8 cellular contexts compared by ENCODE assay signal in the genomic region with DNA sequence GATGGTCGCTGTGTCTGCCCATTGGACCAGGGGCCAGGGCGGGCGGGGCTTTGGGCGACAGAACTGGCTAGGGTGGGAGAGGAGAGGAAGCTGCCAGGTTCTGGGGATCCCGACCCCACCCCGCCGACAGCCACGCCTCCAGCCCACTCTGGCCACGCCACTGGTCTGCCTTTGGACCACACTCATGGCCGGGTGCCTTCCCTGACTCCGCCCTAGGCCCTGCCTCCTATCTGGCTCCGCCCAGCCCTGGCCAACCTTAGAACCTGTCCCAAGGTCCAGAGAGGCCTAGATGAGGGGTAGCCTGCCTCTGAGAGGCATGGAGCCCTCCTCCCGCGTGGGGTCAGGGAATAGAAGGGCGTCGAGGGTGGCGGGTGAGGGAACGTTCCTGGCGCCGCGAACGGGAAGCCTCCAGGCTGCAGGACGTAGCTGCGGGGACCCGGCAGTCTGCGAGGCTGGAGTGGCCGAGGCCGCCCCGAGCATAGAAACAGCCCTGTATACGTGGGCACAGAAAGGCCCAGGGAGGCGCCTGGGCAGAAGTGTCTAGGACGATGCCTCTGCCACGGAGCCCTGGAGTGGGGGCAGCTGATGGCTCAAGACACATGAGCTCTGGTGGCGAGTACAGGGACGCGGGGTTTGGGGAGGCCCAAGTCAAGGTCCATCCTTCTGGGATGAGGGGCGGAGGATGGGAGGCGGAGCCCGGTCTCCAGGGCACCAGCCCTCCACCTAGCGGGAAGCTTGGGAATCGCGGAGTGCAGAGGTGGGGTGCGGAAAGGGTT. TPM values are rescaled to one million over a fixed set of nuclear protein-coding genes. Genes with fewer than 3 reads are reported as not detected.
DNase-seq lines count a peak whose midpoint lies in the region; ATAC-seq and TF ChIP-seq lines count a peak whose summit lies in the region.

No MANE protein-coding gene starts in this region.

- H3K9me2 ChIP-seq in HCT116 (ENCODE audit: insufficient read depth), result no peaks in the 10 kb centered on the region

- no peak overlapping the region for H3K27ac ChIP-seq in CD4-positive, alpha-beta memory T cell (ENCODE audit: low read depth, low read length)
- H3K27ac ChIP-seq in HCT116 (ENCODE audit: low read depth, low read length), result peak overlapping the region; percentile 56
- H3K27ac ChIP-seq in angular gyrus (ENCODE audit: low read depth, low read length), result peak overlapping the region; percentile 84

- peaks cover 7 to 23% (median 15%) of the 10 kb centered on the region in 4 donors for H3K4me1 Mint-ChIP-seq in CD4-positive, alpha-beta memory T cell
- H3K4me1 Mint-ChIP-seq in osteocyte (ENCODE audit: unreplicated experiment), result peaks cover 49% of the 10 kb centered on the region

- no peak overlapping the region for H3K27ac Mint-ChIP-seq in CD4-positive, alpha-beta memory T cell
- H3K27ac Mint-ChIP-seq in osteocyte (ENCODE audit: unreplicated experiment), result peak overlapping the region; percentile 87

- H2AFZ ChIP-seq in HCT116 (ENCODE audit: low read depth, low read length, poor library complexity, severe bottlenecking), result peak overlapping the region; percentile 53

- H3K4me1 ChIP-seq in CD4-positive, alpha-beta memory T cell (ENCODE audit: insufficient read depth, low read length), result peaks cover 18% of the 10 kb centered on the region
- H3K4me1 ChIP-seq in HCT116 (ENCODE audit: control insufficient read depth in 1 of 2, insufficient read depth in 2 of 2, low read length in 2 of 2) (peaks cover 23 to 51% of the 10 kb centered on the region in 2 experiments), NT2/D1 (ENCODE audit: insufficient read depth, insufficient read length) (peaks cover 36% of the 10 kb centered on the region)

- BruUV-seq in HCT116 (replicated peaks; lab: Mats Ljungman, UMichigan), result no TSS peak

- no peaks in the 10 kb centered on the region for H3K9me3 ChIP-seq in CD4-positive, alpha-beta memory T cell (ENCODE audit: control insufficient read depth in 1 of 2, low read length in 2 of 2)
- H3K9me3 ChIP-seq in HCT116 (ENCODE audit: control insufficient read depth in 1 of 2, insufficient read depth in 1 of 2, low read depth in 1 of 2, low read length in 2 of 2) (no peaks in the 10 kb centered on the region), NT2/D1 (ENCODE audit: insufficient read depth, low read length) (no peaks in the 10 kb centered on the region)

- intact Hi-C loops in CD4-positive, alpha-beta memory T cell (cut with micrococcal nuclease), result loop anchor here (1.0 to 2.0 kb wide), 2 partner anchors 30 to 249 kb away; no protein-coding TSS in a partner anchor
- intact Hi-C loops in HCT116 (cut with micrococcal nuclease), result loop anchor here (2.0 kb wide), 2 partner anchors 50 to 74 kb away; no protein-coding TSS in a partner anchor
- intact Hi-C loops in left cardiac atrium (cut with DNase I), result loop anchor here (2.0 to 10.0 kb wide), 3 partner anchors 50 to 70 kb away; no protein-coding TSS in a partner anchor

- H4K20me1 ChIP-seq in HCT116 (ENCODE audit: insufficient read depth), result no peaks in the 10 kb centered on the region

- peak overlapping the region; percentile 44 to 83 (median 70) for H3K4me3 Mint-ChIP-seq in CD4-positive, alpha-beta memory T cell
- peak overlapping the region; percentile 50 for H3K4me3 Mint-ChIP-seq in osteocyte (ENCODE audit: unreplicated experiment)

- RAD21 ChIA-PET in HCT116 (lab: Charles Lee; ENCODE audit: low non-redundant PET in 1 of 2, low total read pairs in 2 of 2, uncharacterized antibody in 2 of 2, unreplicated experiment in 2 of 2), result interaction anchor here in 1 of 2 experiments (0.9 to 1.3 kb wide), 3 partner anchors 30 to 74 kb away, joined by 3 to 7 read pairs (median 5); partner anchors contain the start of gene PEF1

- H3K27me3 Mint-ChIP-seq in CD4-positive, alpha-beta memory T cell, result peaks cover 33 to 51% of the 10 kb centered on the region in 2 donors
- peaks cover 4% of the 10 kb centered on the region for H3K27me3 Mint-ChIP-seq in osteocyte (ENCODE audit: unreplicated experiment)

- no peak overlapping the region for H3K4me3 ChIP-seq in CD4-positive, alpha-beta memory T cell (ENCODE audit: low read length in 2 of 2)
- peak overlapping the region; percentile 46 to 65 for H3K4me3 ChIP-seq in HCT116 (replicated peaks in 1 of 2; ENCODE audit: low read depth in 1 of 2, low read length in 2 of 2)
- H3K4me3 ChIP-seq in NT2/D1 (ENCODE audit: insufficient read length, low read depth), result peak overlapping the region; percentile 66

- H3K9ac ChIP-seq in HCT116 (ENCODE audit: low read length) (peak overlapping the region; percentile 68), NT2/D1 (ENCODE audit: insufficient read length, low read depth) (peak overlapping the region; percentile 80)

- no peaks in the 10 kb centered on the region for H3K79me2 ChIP-seq in HCT116 (ENCODE audit: insufficient read depth, low read length)

- H3K36me3 ChIP-seq in CD4-positive, alpha-beta memory T cell (ENCODE audit: insufficient read depth, low read length), result no peaks in the 10 kb centered on the region
- H3K36me3 ChIP-seq in HCT116 (ENCODE audit: control insufficient read depth in 1 of 2, insufficient read depth in 2 of 2, low read length in 2 of 2) (no peaks in the 10 kb centered on the region), NT2/D1 (ENCODE audit: insufficient read depth, insufficient read length, low read length) (no peaks in the 10 kb centered on the region)

- TF ChIP-seq RAD21 in HCT116 (IDR thresholded peaks at IDR 0.05; ENCODE audit: low read depth), result peak; percentile 54

- TF ChIP-seq POLR2A in HCT116 (IDR thresholded peaks at IDR 0.05; ENCODE audit: borderline replicate concordance, extremely low read depth, insufficient read depth, insufficient read length), result peak; percentile 62

- H3K36me3 Mint-ChIP-seq in CD4-positive, alpha-beta memory T cell, result no peaks in the 10 kb centered on the region
- H3K36me3 Mint-ChIP-seq in osteocyte (ENCODE audit: unreplicated experiment), result no peaks in the 10 kb centered on the region

- CTCF ChIA-PET in CD4-positive, alpha-beta memory T cell (lab: Charles Lee; ENCODE audit: partially characterized antibody), result interaction anchor here (1.0 to 1.5 kb wide), 3 partner anchors 11 to 1245 kb away, joined by 3 to 4 read pairs (median 3); no protein-coding TSS in a partner anchor
- CTCF ChIA-PET in HCT116 (lab: Charles Lee), result interaction anchor here (1.0 to 3.8 kb wide), 19 partner anchors 8 to 249 kb away, joined by 3 to 26 read pairs (median 5); no protein-coding TSS in a partner anchor

- peaks cover 0 to 2% (median 0%) of the 10 kb centered on the region in 8 donors for H3K9me3 Mint-ChIP-seq in CD4-positive, alpha-beta memory T cell
- H3K9me3 Mint-ChIP-seq in osteocyte (ENCODE audit: unreplicated experiment), result no peaks in the 10 kb centered on the region

- ATAC-seq in HCT116, result peak; percentile 94
- ATAC-seq in left cardiac atrium, result peak; percentile 95

- H3K27me3 ChIP-seq in CD4-positive, alpha-beta memory T cell (ENCODE audit: insufficient read depth, low read length), result no peaks in the 10 kb centered on the region
- H3K27me3 ChIP-seq in HCT116 (ENCODE audit: insufficient read depth, low read length), result peaks cover 6% of the 10 kb centered on the region; the same call in 1 of the 2 replicates
- H3K27me3 ChIP-seq in NT2/D1 (ENCODE audit: insufficient read depth, insufficient read length), result no peaks in the 10 kb centered on the region

- TF ChIP-seq CTCF in HCT116 (IDR thresholded peaks at IDR 0.05 in 2 of 3, conservative IDR thresholded peaks at IDR 0.05 in 1 of 3; ENCODE audit: borderline replicate concordance in 1 of 3, insufficient read depth in 1 of 3, low read depth in 2 of 3, low read length in 2 of 3) (peak; percentile 55 to 96 (median 74)), osteocyte (IDR thresholded peaks at IDR 0.05) (peak; percentile 80)

- DNase-seq in CD4-positive, alpha-beta memory T cell, result peak in 1 of 5 donors; percentile 15
- peak; percentile 75 for DNase-seq in HCT116 (ENCODE audit: low read depth, low spot score)
- peak; percentile 88 for DNase-seq in NT2/D1 (ENCODE audit: low read depth, low spot score)
- DNase-seq in left cardiac atrium, result peak; percentile 95
- DNase-seq in osteocyte (ENCODE audit: extremely low spot score, unreplicated experiment), result peak; percentile 89
- DNase-seq in stimulated activated naive CD4-positive, alpha-beta T cell treated with Interleukin-2 at 50 U/mL for 16 hours (lab: John Stamatoyannopoulos, UW), result no peak
- no peak for DNase-seq in central memory CD4-positive, alpha-beta T cell

- peak overlapping the region; percentile 99 for H3K4me2 ChIP-seq in HCT116 (ENCODE audit: low read length)

- POLR2A ChIA-PET in CD4-positive, alpha-beta memory T cell (lab: Charles Lee; ENCODE audit: partially characterized antibody), result no interaction called here
- POLR2A ChIA-PET in HCT116 (lab: Charles Lee), result interaction anchor here (1.6 to 2.2 kb wide), 2 partner anchors 70 to 74 kb away, joined by 3 to 9 read pairs; partner anchors contain the start of gene PEF1

TF ChIP-seq in HCT116, 20 proteins besides CTCF, POLR2A, EP300 and RAD21:
- TF ChIP-seq YY1 (IDR thresholded peaks at IDR 0.05; ENCODE audit: extremely low read depth, insufficient replicate concordance, low read depth, low read length), result peak; percentile 30
- no peak for TF ChIP-seq CBX3 (IDR thresholded peaks at IDR 0.05; ENCODE audit: low read depth)
- TF ChIP-seq ZFX (IDR thresholded peaks at IDR 0.05), result peak; percentile 83

RNA-seq across cellular contexts. Expression of gene COL16A1, which starts 11.5 kb away (rescaled TPM):
- not detected for total RNA-seq in CD4-positive, alpha-beta memory T cell
- polyA plus RNA-seq in CD4-positive, alpha-beta memory T cell, result not detected
- total RNA-seq in HCT116 (2021; ENCODE audit: unreplicated experiment) (2.2 TPM), left cardiac atrium (10 to 100 TPM; 19.8 to 27.5 TPM), osteocyte (89.2 and 90.7 TPM in 2 replicates)
- polyA plus RNA-seq in HCT116 (2012), result 1.3 and 1.5 TPM in 2 replicates

RNA-seq across cellular contexts. Expression of gene ADGRB2, which starts 48.9 kb away (rescaled TPM):
- total RNA-seq in CD4-positive, alpha-beta memory T cell, result 1 to 10 TPM; 1.5 to 2.0 TPM
- under 1 TPM in 1 of 2 donors, not detected in 1; 0.55 TPM for polyA plus RNA-seq in CD4-positive, alpha-beta memory T cell
- total RNA-seq in HCT116 (2021; ENCODE audit: unreplicated experiment) (10.1 TPM), left cardiac atrium (10 to 100 TPM; 14.0 to 18.7 TPM), osteocyte (8.2 and 8.4 TPM in 2 replicates)
- polyA plus RNA-seq in HCT116 (2012), result 6.0 and 7.1 TPM in 2 replicates

Comparison
In these comparisons a context has a peak if more than half of its experiments do, and no peak if none do; other contexts are left out.
1. DNase-seq: peak in HCT116 (single experiment), NT2/D1 (single experiment), left cardiac atrium (single experiment) and osteocyte (single experiment); none in stimulated activated naive CD4-positive, alpha-beta T cell treated with Interleukin-2 at 50 U/mL for 16 hours (single experiment) and central memory CD4-positive, alpha-beta T cell (single experiment).
2. H3K4me3 ChIP-seq: peak in HCT116 (2 of 2) and NT2/D1 (single experiment); none in CD4-positive, alpha-beta memory T cell (0 of 2).